1 cellular context compared by ENCODE assay signal in genomic region chr2:200525551-200525881, GRCh38.
TF ChIP-seq lines count a peak whose summit lies in the region.

No MANE protein-coding gene starts in this region.

TF ChIP-seq in WTC11, 78 proteins besides CTCF, POLR2A, EP300 and RAD21 (continued from another document):
- TF ChIP-seq STAT6 (CRISPR knock-in tag; conservative IDR thresholded peaks at IDR 0.05; ENCODE audit: low read depth): no peak
- TF ChIP-seq ATF2 (CRISPR knock-in tag; IDR thresholded peaks at IDR 0.05; ENCODE audit: borderline replicate concordance, low read depth): no peak
- no peak for TF ChIP-seq ZNF423 (CRISPR knock-in tag; IDR thresholded peaks at IDR 0.05)
- TF ChIP-seq, protein P1, sequence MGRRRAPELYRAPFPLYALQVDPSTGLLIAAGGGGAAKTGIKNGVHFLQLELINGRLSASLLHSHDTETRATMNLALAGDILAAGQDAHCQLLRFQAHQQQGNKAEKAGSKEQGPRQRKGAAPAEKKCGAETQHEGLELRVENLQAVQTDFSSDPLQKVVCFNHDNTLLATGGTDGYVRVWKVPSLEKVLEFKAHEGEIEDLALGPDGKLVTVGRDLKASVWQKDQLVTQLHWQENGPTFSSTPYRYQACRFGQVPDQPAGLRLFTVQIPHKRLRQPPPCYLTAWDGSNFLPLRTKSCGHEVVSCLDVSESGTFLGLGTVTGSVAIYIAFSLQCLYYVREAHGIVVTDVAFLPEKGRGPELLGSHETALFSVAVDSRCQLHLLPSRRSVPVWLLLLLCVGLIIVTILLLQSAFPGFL (CRISPR knock-in tag; IDR thresholded peaks at IDR 0.05; ENCODE audit: borderline replicate concordance): no peak
- no peak for TF ChIP-seq ZMAT4 (CRISPR knock-in tag; IDR thresholded peaks at IDR 0.05)
- TF ChIP-seq PRRX2 (CRISPR knock-in tag; IDR thresholded peaks at IDR 0.05): no peak
TF ChIP-seq in WTC11: peak in this region for 0.
